Comparison of ENCODE assay signal across 10 cellular contexts in genomic region chr7:24572014-24572413, GRCh38. TPM values are rescaled to one million over a fixed set of nuclear protein-coding genes. Genes with fewer than 3 reads are reported as not detected.
DNase-seq lines count a peak whose midpoint lies in the region; ATAC-seq and TF ChIP-seq lines count a peak whose summit lies in the region.
"Had no signal": no experiment of that assay in that cellular context is flagged by ENCODE, and none has a peak within 500 bp of the region (broad histone marks: within the 10 kb centered on the region; RNA-seq: fewer than 3 reads in every experiment).

No MANE protein-coding gene starts in this region.

- H3K4me1 ChIP-seq in DND-41 (ENCODE audit: insufficient read depth, low read length) (peaks cover 34% of the 10 kb centered on the region), OCI-LY1 (ENCODE audit: insufficient read depth, low read length, severe bottlenecking) (peaks cover 36% of the 10 kb centered on the region), neuron (ENCODE audit: insufficient read depth, low read length) (peaks cover 16% of the 10 kb centered on the region), heart left ventricle (peaks cover 0 to 20% (median 9%) of the 10 kb centered on the region in 12 donors)
- H3K4me1 ChIP-seq in effector memory CD4-positive, alpha-beta T cell (ENCODE audit: control insufficient read depth, insufficient read depth, low read length, poor library complexity, severe bottlenecking) = peaks cover 7% of the 10 kb centered on the region

- no peaks in the 10 kb centered on the region for H3K9me2 ChIP-seq in OCI-LY1 (ENCODE audit: low read depth, low read length)

- H3K9me3 ChIP-seq in DND-41 (ENCODE audit: insufficient read depth, low read length, severe bottlenecking) = no peaks in the 10 kb centered on the region
- H3K9me3 ChIP-seq in OCI-LY1 (ENCODE audit: low read length) = no peaks in the 10 kb centered on the region
- no peaks in the 10 kb centered on the region for H3K9me3 ChIP-seq in effector memory CD4-positive, alpha-beta T cell (ENCODE audit: control insufficient read depth, low read length)
- H3K9me3 ChIP-seq in neuron (ENCODE audit: low read length) = no peaks in the 10 kb centered on the region
- H3K9me3 ChIP-seq in heart left ventricle = no peaks in the 10 kb centered on the region
- H3K9me3 ChIP-seq: SJSA1 had no signal

- H3K9ac ChIP-seq in DND-41 (ENCODE audit: low read depth, low read length) (no peak overlapping the region), OCI-LY1 (ENCODE audit: low read length) (no peak overlapping the region; the same call in 1 of the 2 replicates)

- H2AFZ ChIP-seq in DND-41 (ENCODE audit: low read depth, low read length) (no peak overlapping the region), OCI-LY1 (ENCODE audit: low read length) (no peak overlapping the region), neuron (ENCODE audit: low read depth, low read length) (peak overlapping the region; percentile 100)

- peaks cover 25% of the 10 kb centered on the region for H3K79me2 ChIP-seq in DND-41 (ENCODE audit: insufficient read depth, low read length)
- peaks cover 26% of the 10 kb centered on the region for H3K79me2 ChIP-seq in OCI-LY1 (ENCODE audit: insufficient read depth, low read length)

- H3K27me3 ChIP-seq in DND-41 (ENCODE audit: insufficient read depth, low read length, poor library complexity) (peaks cover 52% of the 10 kb centered on the region), OCI-LY1 (ENCODE audit: insufficient read depth, low read length) (no peaks in the 10 kb centered on the region; the same call in 1 of the 2 replicates), neuron (ENCODE audit: insufficient read depth, low read length) (peaks cover 27% of the 10 kb centered on the region), heart left ventricle (peaks cover 0 to 12% (median 0%) of the 10 kb centered on the region in 9 donors)
- H3K27me3 ChIP-seq in effector memory CD4-positive, alpha-beta T cell (replicated peaks; ENCODE audit: control insufficient read depth, insufficient read depth, low read length, poor library complexity, severe bottlenecking) = no peaks in the 10 kb centered on the region

- no peak for DNase-seq in DND-41
- DNase-seq in effector memory CD4-positive, alpha-beta T cell = no peak
- no peak for DNase-seq in posterior cingulate gyrus
- no peak for DNase-seq in heart left ventricle
- DNase-seq: activated gamma-delta T cell had no signal

- TF ChIP-seq POLR2A in heart left ventricle (IDR thresholded peaks at IDR 0.05) = no peak

- WGBS in heart left ventricle, 4 donors = 52 to 67% (median 63%) methylated on average over 5 of the region's 5 CpGs

- no peak overlapping the region for H3K27ac ChIP-seq in DND-41 (ENCODE audit: low read length)
- no peak overlapping the region for H3K27ac ChIP-seq in OCI-LY1 (ENCODE audit: low read depth, low read length, poor library complexity, severe bottlenecking)
- no peak overlapping the region for H3K27ac ChIP-seq in effector memory CD4-positive, alpha-beta T cell (ENCODE audit: insufficient read depth, low read length, poor library complexity, severe bottlenecking)
- no peak overlapping the region for H3K27ac ChIP-seq in heart left ventricle
- H3K27ac ChIP-seq: SJSA1 had no signal

- H4K20me1 ChIP-seq in DND-41 (ENCODE audit: insufficient read depth, low read length) (peaks cover 20% of the 10 kb centered on the region), OCI-LY1 (ENCODE audit: insufficient read depth, low read length) (0 out of 2 replicates have a peak, but pooled peaks cover 6% of the 10 kb centered on the region)

- H3K36me3 ChIP-seq in DND-41 (ENCODE audit: insufficient read depth, low read length) (no peaks in the 10 kb centered on the region), OCI-LY1 (ENCODE audit: insufficient read depth, low read length) (no peaks in the 10 kb centered on the region; the same call in 1 of the 2 replicates), neuron (ENCODE audit: insufficient read depth, low read length) (no peaks in the 10 kb centered on the region), heart left ventricle (no peaks in the 10 kb centered on the region)
- H3K36me3 ChIP-seq in effector memory CD4-positive, alpha-beta T cell (ENCODE audit: control insufficient read depth, insufficient read depth, low read length) = no peaks in the 10 kb centered on the region
- H3K36me3 ChIP-seq: SJSA1 had no signal

- intact Hi-C loops in posterior cingulate gyrus (cut with DNase I) = loop anchor here (10.0 kb wide), 1 partner anchor 523 kb away; no protein-coding TSS in a partner anchor
- intact Hi-C loops in heart left ventricle (cut with DNase I) = loop anchor here in 3 of 10 donors (10.0 kb wide), 1 partner anchor 93 kb away; no protein-coding TSS in a partner anchor

- ATAC-seq in DND-41 (ENCODE audit: insufficient read depth, low read depth) = no peak
- ATAC-seq in GM21360 (IDR thresholded peaks at IDR 0.05; ENCODE audit: unreplicated experiment) = no peak
- no peak for ATAC-seq in heart left ventricle
- no peak for ATAC-seq in HG03354 (IDR thresholded peaks at IDR 0.05; ENCODE audit: poor library complexity, severe bottlenecking, unreplicated experiment)

- no peak overlapping the region for H3K4me3 ChIP-seq in DND-41 (ENCODE audit: low read depth in 1 of 2, low read length in 2 of 2)
- H3K4me3 ChIP-seq in OCI-LY1 (ENCODE audit: low read depth, low read length, poor library complexity, severe bottlenecking) = no peak overlapping the region
- peak overlapping the region; percentile 67 for H3K4me3 ChIP-seq in effector memory CD4-positive, alpha-beta T cell (ENCODE audit: insufficient read depth, low read depth, low read length, poor library complexity, severe bottlenecking)
- H3K4me3 ChIP-seq in neuron (ENCODE audit: low read length) = no peak overlapping the region
- peak overlapping the region in 6 of 12 donors; percentile 61 to 90 (median 76) for H3K4me3 ChIP-seq in heart left ventricle

- TF ChIP-seq CTCF in DND-41 (IDR thresholded peaks at IDR 0.05; ENCODE audit: borderline replicate concordance, extremely low read depth, low read length, poor library complexity, severe bottlenecking) (no peak), OCI-LY1 (IDR thresholded peaks at IDR 0.05; ENCODE audit: low read length) (no peak), heart left ventricle (IDR thresholded peaks at IDR 0.05) (no peak)

- H3K4me2 ChIP-seq in DND-41 (ENCODE audit: insufficient read depth, low read length) = peak overlapping the region; percentile 82; the same call in 1 of the 2 replicates
- H3K4me2 ChIP-seq in OCI-LY1 (ENCODE audit: low read length) = peak overlapping the region; percentile 80

- H3F3A ChIP-seq in OCI-LY1 (ENCODE audit: insufficient read depth, low read length) = 0 out of 2 replicates have a peak, but pooled peaks cover 6% of the 10 kb centered on the region

RNA-seq across cellular contexts. Expression of gene PALS2, which starts 1.2 kb away (rescaled TPM):
- 10 to 100 TPM in 1 of 9 donors, 1 to 10 TPM in 8; 1.7 to 12.8 (median 5.6) TPM for total RNA-seq in heart left ventricle
- 1 to 10 TPM in 1 of 2 donors, under 1 TPM in 1; 0.46 to 3.0 TPM for polyA plus RNA-seq in heart left ventricle
